10 cellular contexts compared by ENCODE assay signal in genomic region chr1:53062731-53063591, GRCh38. TPM values are rescaled to one million over a fixed set of nuclear protein-coding genes. Genes with fewer than 3 reads are reported as not detected.
DNase-seq lines count a peak whose midpoint lies in the region; ATAC-seq and TF ChIP-seq lines count a peak whose summit lies in the region.
"Had no signal": no experiment of that assay in that cellular context is flagged by ENCODE, and none has a peak within 500 bp of the region (broad histone marks: within the 10 kb centered on the region; RNA-seq: fewer than 3 reads in every experiment).

No MANE protein-coding gene starts in this region.

- peaks cover 17% of the 10 kb centered on the region for H3K4me1 Mint-ChIP-seq in CD4-positive, alpha-beta T cell (ENCODE audit: low read depth)
- H3K4me1 Mint-ChIP-seq in activated T-helper 17 cell treated with anti-CD3 and anti-CD28 coated beads, Interleukin-2, amount 50 U/mL, for 72 hours, result no peaks in the 10 kb centered on the region

- DNase-seq in CD4-positive, alpha-beta T cell, result no peak
- DNase-seq in right atrium auricular region (ENCODE audit: low spot score) (peak; percentile 58), psoas muscle (no peak), RWPE1 (ENCODE audit: low spot score) (no peak), COLO668 (lab: John Stamatoyannopoulos, UW; ENCODE audit: unreplicated experiment) (no peak), NCI-H146 treated with DMSO at 0.1 percent for 48 hours (lab: John Stamatoyannopoulos, UW; ENCODE audit: unreplicated experiment) (no peak)
- no peak for DNase-seq in stimulated activated naive CD4-positive, alpha-beta T cell (lab: John Stamatoyannopoulos, UW)
- DNase-seq: stimulated activated CD4-positive, alpha-beta T cell treated with anti-CD3 and anti-CD28 coated beads, Interleukin-1b, Interleukin-23, amount 100 ng/mL, for 48 hours had no signal

- peaks cover 55% of the 10 kb centered on the region for H3K27me3 ChIP-seq in CD4-positive, alpha-beta T cell (ENCODE audit: control insufficient read depth, insufficient read depth, low read length)
- H3K27me3 ChIP-seq in right atrium auricular region (no peaks in the 10 kb centered on the region), psoas muscle (ENCODE audit: insufficient read depth in 3 of 3, low read length in 2 of 3) (peaks cover 0 to 36% (median 5%) of the 10 kb centered on the region in 3 donors)

- H3K27me3 Mint-ChIP-seq in CD4-positive, alpha-beta T cell, result peaks cover 42% of the 10 kb centered on the region
- peaks cover 36% of the 10 kb centered on the region for H3K27me3 Mint-ChIP-seq in activated T-helper 17 cell treated with anti-CD3 and anti-CD28 coated beads, Interleukin-2, amount 50 U/mL, for 72 hours

- 28 to 37% (median 36%) methylated on average over 52 to 58 of the region's 58 CpGs for WGBS in psoas muscle, 3 donors

- no peak for TF ChIP-seq CTCF in CD4-positive, alpha-beta T cell (IDR thresholded peaks at IDR 0.05)
- TF ChIP-seq CTCF in right atrium auricular region (IDR thresholded peaks at IDR 0.05), result no peak
- TF ChIP-seq CTCF in psoas muscle (IDR thresholded peaks at IDR 0.05), result no peak
- TF ChIP-seq CTCF in RWPE1 (conservative IDR thresholded peaks at IDR 0.05; ENCODE audit: low read depth), result no peak

- H3K27ac ChIP-seq in CD4-positive, alpha-beta T cell (ENCODE audit: low read depth, low read length), result no peak overlapping the region
- H3K27ac ChIP-seq in right atrium auricular region, result peak overlapping the region; percentile 69 to 72
- H3K27ac ChIP-seq in psoas muscle, result no peak overlapping the region
- H3K27ac ChIP-seq in RWPE1, result no peak overlapping the region
- H3K27ac ChIP-seq: body of pancreas had no signal

- H3K27ac Mint-ChIP-seq in CD4-positive, alpha-beta T cell, result no peak overlapping the region
- H3K27ac Mint-ChIP-seq in activated T-helper 17 cell treated with anti-CD3 and anti-CD28 coated beads, Interleukin-2, amount 50 U/mL, for 72 hours, result no peak overlapping the region

- H3K36me3 ChIP-seq in right atrium auricular region (no peaks in the 10 kb centered on the region), psoas muscle (ENCODE audit: insufficient read depth in 1 of 2, low read depth in 1 of 2) (no peaks in the 10 kb centered on the region)

- CTCF ChIA-PET in CD4-positive, alpha-beta T cell (lab: Charles Lee), result no interaction called here
- CTCF ChIA-PET in RWPE1 (lab: Yijun Ruan, JAX), result no interaction called here

- H3K4me1 ChIP-seq in right atrium auricular region (peaks cover 0 to 48% of the 10 kb centered on the region in 2 donors), psoas muscle (peaks cover 7% of the 10 kb centered on the region)

- no peak for ATAC-seq in CD4-positive, alpha-beta T cell (ENCODE audit: poor library complexity)
- ATAC-seq in activated T-helper 17 cell treated with anti-CD3 and anti-CD28 coated beads, Interleukin-2, amount 50 U/mL, for 72 hours (replicated peaks), result no peak
- ATAC-seq in psoas muscle, result peak in 2 of 4 donors; percentile 5 to 15

- no peaks in the 10 kb centered on the region for H3K9me3 Mint-ChIP-seq in CD4-positive, alpha-beta T cell
- H3K9me3 Mint-ChIP-seq in activated T-helper 17 cell treated with anti-CD3 and anti-CD28 coated beads, Interleukin-2, amount 50 U/mL, for 72 hours, result no peaks in the 10 kb centered on the region

- POLR2A ChIA-PET in CD4-positive, alpha-beta T cell (lab: Charles Lee), result no interaction called here
- POLR2A ChIA-PET in RWPE1 (lab: Yijun Ruan, JAX; ENCODE audit: low non-redundant PET), result no interaction called here

- no peaks in the 10 kb centered on the region for H3K36me3 Mint-ChIP-seq in CD4-positive, alpha-beta T cell (ENCODE audit: low read depth)
- no peaks in the 10 kb centered on the region for H3K36me3 Mint-ChIP-seq in activated T-helper 17 cell treated with anti-CD3 and anti-CD28 coated beads, Interleukin-2, amount 50 U/mL, for 72 hours (ENCODE audit: low read depth)

- intact Hi-C loops in CD4-positive, alpha-beta T cell (cut with DNase I, micrococcal nuclease), result no loop called here
- intact Hi-C loops in psoas muscle (cut with DNase I), result no loop called here

- H3K4me3 ChIP-seq in right atrium auricular region (peak overlapping the region; percentile 63 to 68), psoas muscle (peak overlapping the region; percentile 67)

- peak overlapping the region; percentile 60 for H3K4me3 Mint-ChIP-seq in CD4-positive, alpha-beta T cell
- H3K4me3 Mint-ChIP-seq in activated T-helper 17 cell treated with anti-CD3 and anti-CD28 coated beads, Interleukin-2, amount 50 U/mL, for 72 hours, result peak overlapping the region; percentile 37

- H3K9me3 ChIP-seq in CD4-positive, alpha-beta T cell (ENCODE audit: control insufficient read depth, low read length), result no peaks in the 10 kb centered on the region
- H3K9me3 ChIP-seq in right atrium auricular region (no peaks in the 10 kb centered on the region), psoas muscle (no peaks in the 10 kb centered on the region)
- H3K9me3 ChIP-seq: body of pancreas had no signal

RNA-seq across cellular contexts. Expression of gene PODN, which starts 0.9 kb away (rescaled TPM):
- total RNA-seq in CD4-positive, alpha-beta T cell, result not detected
- total RNA-seq in activated T-helper 17 cell treated with anti-CD3 and anti-CD28 coated beads, Interleukin-2, amount 50 U/mL, for 72 hours, result not detected
- total RNA-seq in right atrium auricular region (10 to 100 TPM; 44.1 to 47.2 TPM), psoas muscle (10 to 100 TPM in 1 of 4 donors, 1 to 10 TPM in 3; 7.2 to 27.1 (median 8.4) TPM)
- 1 to 10 TPM; 3.0 to 5.6 (median 4.7) TPM for polyA plus RNA-seq in psoas muscle

Comparison
In these comparisons a context has a peak if more than half of its experiments do, and no peak if none do; other contexts are left out.
1. H3K27ac ChIP-seq: peak in right atrium auricular region (2 of 2); none in CD4-positive, alpha-beta T cell (single experiment), psoas muscle (single experiment) and RWPE1 (single experiment).
2. RNA of gene PODN, which starts 0.9 kb away (total RNA-seq): 44.1 to 47.2 TPM in right atrium auricular region and 7.2 to 27.1 TPM in psoas muscle; not detected in CD4-positive, alpha-beta T cell and not detected in activated T-helper 17 cell treated with anti-CD3 and anti-CD28 coated beads, Interleukin-2, amount 50 U/mL, for 72 hours; every median in the first group is over 4 times any median in the second.